In genomic region chr15:37056168-37056893, GRCh38 we compare ENCODE assay signal across 9 cellular contexts. TPM values are rescaled to one million over a fixed set of nuclear protein-coding genes. Genes with fewer than 3 reads are reported as not detected.
DNase-seq lines count a peak whose midpoint lies in the region; ATAC-seq and TF ChIP-seq lines count a peak whose summit lies in the region.
"Had no signal": no experiment of that assay in that cellular context is flagged by ENCODE, and none has a peak within 500 bp of the region (broad histone marks: within the 10 kb centered on the region; RNA-seq: fewer than 3 reads in every experiment).

No MANE protein-coding gene starts in this region.

- H3K4me3 ChIP-seq in SK-N-MC, result peak overlapping the region; percentile 16
- H3K4me3 ChIP-seq: Peyer's patch had no signal

- peak overlapping the region; percentile 73 for H3K4me3 Mint-ChIP-seq in neural crest cell

- H3K9me3 ChIP-seq in SK-N-MC (ENCODE audit: low read depth, low read length), result no peaks in the 10 kb centered on the region
- H3K9me3 ChIP-seq: Peyer's patch had no signal

- H3K36me3 Mint-ChIP-seq in neural crest cell (ENCODE audit: low read depth), result peaks cover 4% of the 10 kb centered on the region

- H3K27me3 Mint-ChIP-seq in neural crest cell (ENCODE audit: low read depth), result no peaks in the 10 kb centered on the region

- no peaks in the 10 kb centered on the region for H3K9me3 Mint-ChIP-seq in neural crest cell

- peak overlapping the region; percentile 97 for H3K27ac Mint-ChIP-seq in neural crest cell (ENCODE audit: unreplicated experiment)

- peaks cover 2% of the 10 kb centered on the region for H3K36me3 ChIP-seq in SK-N-MC (ENCODE audit: insufficient read depth, low read length)
- H3K36me3 ChIP-seq: Peyer's patch had no signal

- ATAC-seq in Right ventricle myocardium inferior (peak; percentile 90), HG03521 (IDR thresholded peaks at IDR 0.05; ENCODE audit: unreplicated experiment) (no peak), SK-N-SH treated with all-trans-retinoic acid at 6 μM for 48 hours (no peak)

- H3K4me1 Mint-ChIP-seq in neural crest cell, result peaks cover 44% of the 10 kb centered on the region

- H3K9ac ChIP-seq in SK-N-MC (ENCODE audit: insufficient read length), result peak overlapping the region; percentile 0

- peak overlapping the region; percentile 84 for H3K27ac ChIP-seq in SK-N-MC

- intact Hi-C loops in Right ventricle myocardium inferior (cut with DNase I), result loop anchor here (5.0 kb wide), 1 partner anchor 39 kb away; no protein-coding TSS in a partner anchor

- DNase-seq in DMS79 treated with DMSO at 0.1 percent for 48 hours (lab: John Stamatoyannopoulos, UW) (peak; percentile 48), SK-N-MC (ENCODE audit: low read depth, low spot score) (peak; percentile 47), Right ventricle myocardium inferior (ENCODE audit: missing footprints) (peak; percentile 71), neural crest cell (ENCODE audit: low read depth, low spot score) (no peak), cerebellar cortex (ENCODE audit: low spot score) (no peak), HuH-7.5 (ENCODE audit: low spot score) (no peak)

- no peak for TF ChIP-seq CTCF in neural crest cell (conservative IDR thresholded peaks at IDR 0.05)

TF ChIP-seq in SK-N-SH treated with all-trans-retinoic acid at 6 μM for 48 hours, 23 proteins besides CTCF, POLR2A, EP300 and RAD21:
- no peak for TF ChIP-seq TCF4 (CRISPR knock-in tag; IDR thresholded peaks at IDR 0.05; ENCODE audit: borderline replicate concordance)
- TF ChIP-seq SNAI2 (CRISPR knock-in tag; IDR thresholded peaks at IDR 0.05), result no peak
- TF ChIP-seq, protein P1, sequence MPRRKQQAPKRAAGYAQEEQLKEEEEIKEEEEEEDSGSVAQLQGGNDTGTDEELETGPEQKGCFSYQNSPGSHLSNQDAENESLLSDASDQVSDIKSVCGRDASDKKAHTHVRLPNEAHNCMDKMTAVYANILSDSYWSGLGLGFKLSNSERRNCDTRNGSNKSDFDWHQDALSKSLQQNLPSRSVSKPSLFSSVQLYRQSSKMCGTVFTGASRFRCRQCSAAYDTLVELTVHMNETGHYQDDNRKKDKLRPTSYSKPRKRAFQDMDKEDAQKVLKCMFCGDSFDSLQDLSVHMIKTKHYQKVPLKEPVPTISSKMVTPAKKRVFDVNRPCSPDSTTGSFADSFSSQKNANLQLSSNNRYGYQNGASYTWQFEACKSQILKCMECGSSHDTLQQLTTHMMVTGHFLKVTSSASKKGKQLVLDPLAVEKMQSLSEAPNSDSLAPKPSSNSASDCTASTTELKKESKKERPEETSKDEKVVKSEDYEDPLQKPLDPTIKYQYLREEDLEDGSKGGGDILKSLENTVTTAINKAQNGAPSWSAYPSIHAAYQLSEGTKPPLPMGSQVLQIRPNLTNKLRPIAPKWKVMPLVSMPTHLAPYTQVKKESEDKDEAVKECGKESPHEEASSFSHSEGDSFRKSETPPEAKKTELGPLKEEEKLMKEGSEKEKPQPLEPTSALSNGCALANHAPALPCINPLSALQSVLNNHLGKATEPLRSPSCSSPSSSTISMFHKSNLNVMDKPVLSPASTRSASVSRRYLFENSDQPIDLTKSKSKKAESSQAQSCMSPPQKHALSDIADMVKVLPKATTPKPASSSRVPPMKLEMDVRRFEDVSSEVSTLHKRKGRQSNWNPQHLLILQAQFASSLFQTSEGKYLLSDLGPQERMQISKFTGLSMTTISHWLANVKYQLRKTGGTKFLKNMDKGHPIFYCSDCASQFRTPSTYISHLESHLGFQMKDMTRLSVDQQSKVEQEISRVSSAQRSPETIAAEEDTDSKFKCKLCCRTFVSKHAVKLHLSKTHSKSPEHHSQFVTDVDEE (CRISPR knock-in tag; IDR thresholded peaks at IDR 0.05), result no peak
- no peak for TF ChIP-seq ZFP30 (CRISPR knock-in tag; IDR thresholded peaks at IDR 0.05)
- no peak for TF ChIP-seq ZC3H10 (CRISPR knock-in tag; IDR thresholded peaks at IDR 0.05)
- TF ChIP-seq ZFP3 (CRISPR knock-in tag; IDR thresholded peaks at IDR 0.05), result no peak
- TF ChIP-seq TOX (CRISPR knock-in tag; IDR thresholded peaks at IDR 0.05; ENCODE audit: borderline replicate concordance), result no peak
TF ChIP-seq in SK-N-SH treated with all-trans-retinoic acid at 6 μM for 48 hours: peak in this region for 0.

RNA-seq across cellular contexts. Expression of gene MEIS2, which starts 44.0 kb away (rescaled TPM):
- total RNA-seq in Right ventricle myocardium inferior, result 45.4 TPM
- 58.5 and 59.5 TPM in 2 replicates for total RNA-seq in neural crest cell

Comparison
In these comparisons a context has a peak if more than half of its experiments do, and no peak if none do; other contexts are left out.
1. DNase-seq: peak in DMS79 treated with DMSO at 0.1 percent for 48 hours (single experiment), SK-N-MC (single experiment) and Right ventricle myocardium inferior (single experiment); none in neural crest cell (single experiment), cerebellar cortex (single experiment) and HuH-7.5 (single experiment).